ENCODE assay signal across 2 cellular contexts in the genomic region with DNA sequence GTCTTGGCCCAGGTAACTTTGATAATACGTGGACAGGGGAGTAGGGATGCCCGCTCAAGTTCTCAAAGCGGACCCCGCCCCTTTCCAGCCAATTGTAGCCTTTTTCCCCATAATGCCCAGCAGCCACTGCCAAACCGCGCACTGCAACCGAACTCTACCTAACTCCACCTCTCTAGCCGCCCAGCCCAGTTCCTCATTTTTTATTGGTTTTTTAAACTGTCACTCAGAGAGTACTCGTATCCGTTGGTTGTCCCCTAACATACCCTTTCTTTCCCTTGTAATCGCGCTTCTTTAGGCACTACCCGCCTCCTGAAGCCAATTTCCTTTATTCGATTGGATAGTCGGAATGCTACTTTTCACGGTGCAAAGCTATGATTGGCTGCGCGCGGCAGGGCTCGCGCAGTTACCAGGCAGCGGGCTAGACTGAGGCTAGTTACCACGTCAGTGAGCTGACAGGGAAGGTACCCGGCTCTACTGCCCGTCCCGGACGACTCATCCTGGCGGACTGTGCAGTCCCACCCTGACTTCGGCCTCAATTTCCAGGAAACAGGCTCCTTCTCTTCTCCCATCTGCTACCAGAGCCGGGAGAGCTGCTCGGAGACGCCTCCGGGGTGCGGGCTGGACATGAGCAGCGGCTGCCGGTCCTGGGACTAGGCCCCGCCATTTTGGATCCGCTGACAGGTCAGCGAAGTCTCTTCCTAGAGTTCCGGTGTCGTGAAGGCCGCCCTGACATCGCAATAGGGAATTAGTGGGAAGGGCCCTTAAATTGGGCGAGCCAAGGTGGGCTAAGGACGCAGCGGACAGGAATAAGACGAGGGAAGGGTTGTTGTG.
TF ChIP-seq lines count a peak whose summit lies in the region.

A gene with protein sequence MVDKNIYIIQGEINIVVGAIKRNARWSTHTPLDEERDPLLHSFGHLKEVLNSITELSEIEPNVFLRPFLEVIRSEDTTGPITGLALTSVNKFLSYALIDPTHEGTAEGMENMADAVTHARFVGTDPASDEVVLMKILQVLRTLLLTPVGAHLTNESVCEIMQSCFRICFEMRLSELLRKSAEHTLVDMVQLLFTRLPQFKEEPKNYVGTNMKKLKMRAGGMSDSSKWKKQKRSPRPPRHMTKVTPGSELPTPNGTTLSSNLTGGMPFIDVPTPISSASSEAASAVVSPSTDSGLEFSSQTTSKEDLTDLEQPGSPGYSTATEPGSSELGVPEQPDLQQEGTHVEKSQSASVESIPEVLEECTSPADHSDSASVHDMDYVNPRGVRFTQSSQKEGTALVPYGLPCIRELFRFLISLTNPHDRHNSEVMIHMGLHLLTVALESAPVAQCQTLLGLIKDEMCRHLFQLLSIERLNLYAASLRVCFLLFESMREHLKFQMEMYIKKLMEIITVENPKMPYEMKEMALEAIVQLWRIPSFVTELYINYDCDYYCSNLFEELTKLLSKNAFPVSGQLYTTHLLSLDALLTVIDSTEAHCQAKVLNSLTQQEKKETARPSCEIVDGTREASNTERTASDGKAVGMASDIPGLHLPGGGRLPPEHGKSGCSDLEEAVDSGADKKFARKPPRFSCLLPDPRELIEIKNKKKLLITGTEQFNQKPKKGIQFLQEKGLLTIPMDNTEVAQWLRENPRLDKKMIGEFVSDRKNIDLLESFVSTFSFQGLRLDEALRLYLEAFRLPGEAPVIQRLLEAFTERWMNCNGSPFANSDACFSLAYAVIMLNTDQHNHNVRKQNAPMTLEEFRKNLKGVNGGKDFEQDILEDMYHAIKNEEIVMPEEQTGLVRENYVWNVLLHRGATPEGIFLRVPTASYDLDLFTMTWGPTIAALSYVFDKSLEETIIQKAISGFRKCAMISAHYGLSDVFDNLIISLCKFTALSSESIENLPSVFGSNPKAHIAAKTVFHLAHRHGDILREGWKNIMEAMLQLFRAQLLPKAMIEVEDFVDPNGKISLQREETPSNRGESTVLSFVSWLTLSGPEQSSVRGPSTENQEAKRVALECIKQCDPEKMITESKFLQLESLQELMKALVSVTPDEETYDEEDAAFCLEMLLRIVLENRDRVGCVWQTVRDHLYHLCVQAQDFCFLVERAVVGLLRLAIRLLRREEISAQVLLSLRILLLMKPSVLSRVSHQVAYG (N-terminal part only) (plus strand): TSS at position 432 of the 831 bp plus-strand sequence. CDS start 13,407 bp downstream, outside the sequence.

TF ChIP-seq in IMR-90, 13 proteins besides CTCF, POLR2A, EP300 and RAD21:
- TF ChIP-seq SMC3 (IDR thresholded peaks at IDR 0.05; ENCODE audit: low read depth, low read length), result no peak
- TF ChIP-seq RFX5 (IDR thresholded peaks at IDR 0.05; ENCODE audit: low read depth, low read length), result peak; percentile 76
- TF ChIP-seq CEBPB (IDR thresholded peaks at IDR 0.05; ENCODE audit: low read depth, low read length), result no peak
- TF ChIP-seq CHD1 (IDR thresholded peaks at IDR 0.05; ENCODE audit: low read depth, low read length), result no peak
- TF ChIP-seq MXI1 (IDR thresholded peaks at IDR 0.05; ENCODE audit: borderline replicate concordance, low read depth, low read length), result 0 out of 2 replicates have a peak, but pooled peaks have one; percentile 49
- TF ChIP-seq RCOR1 (IDR thresholded peaks at IDR 0.05; ENCODE audit: insufficient replicate concordance, low read length), result no peak

TF ChIP-seq in endothelial cell of umbilical vein, 7 proteins besides CTCF, POLR2A, EP300 and RAD21:
- TF ChIP-seq POLR2AphosphoS5 (IDR thresholded peaks at IDR 0.05; ENCODE audit: insufficient read depth, low read depth, low read length) (no peak), EZH2 (IDR thresholded peaks at IDR 0.05; ENCODE audit: borderline replicate concordance, low read depth, low read length, severe bottlenecking) (no peak), MYC (IDR thresholded peaks at IDR 0.05; ENCODE audit: low read depth, low read length) (no peak), JUN (IDR thresholded peaks at IDR 0.05; ENCODE audit: borderline replicate concordance, insufficient read depth, insufficient read length, low read depth) (no peak), GATA2 (IDR thresholded peaks at IDR 0.05; ENCODE audit: insufficient read depth, insufficient read length, low read depth, low read length) (no peak), FOS (IDR thresholded peaks at IDR 0.05; ENCODE audit: borderline replicate concordance, insufficient read depth, low read length) (no peak)
- TF ChIP-seq, protein P1, sequence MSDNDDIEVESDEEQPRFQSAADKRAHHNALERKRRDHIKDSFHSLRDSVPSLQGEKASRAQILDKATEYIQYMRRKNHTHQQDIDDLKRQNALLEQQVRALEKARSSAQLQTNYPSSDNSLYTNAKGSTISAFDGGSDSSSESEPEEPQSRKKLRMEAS (IDR thresholded peaks at IDR 0.05; ENCODE audit: insufficient read depth, insufficient read length), result no peak
